ENCODE assay signal across 26 cellular contexts in the genomic region with DNA sequence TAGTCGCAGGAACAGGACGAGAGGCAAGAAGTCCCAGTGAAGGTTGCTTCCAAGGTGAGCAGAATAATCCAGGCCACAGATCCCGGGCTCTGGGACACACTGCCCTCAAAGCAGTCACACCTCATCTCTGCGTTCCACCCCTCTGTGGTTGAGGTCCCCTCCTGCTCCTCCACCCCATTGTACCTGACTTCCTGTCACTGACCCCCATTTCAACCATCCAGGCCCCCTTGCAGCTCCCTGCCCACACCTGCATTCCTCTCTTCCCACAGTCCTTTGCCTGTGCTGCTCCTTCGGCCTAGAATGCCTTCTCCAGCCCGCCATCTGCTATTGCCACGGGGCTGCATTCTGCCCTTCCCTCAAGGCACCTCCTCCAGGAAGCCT.
"Had no signal": no experiment of that assay in that cellular context is flagged by ENCODE, and none has a peak within 500 bp of the region (broad histone marks: within the 10 kb centered on the region; RNA-seq: fewer than 3 reads in every experiment).

No MANE protein-coding gene starts in this region.

- H3K4me3 Mint-ChIP-seq: activated CD4-positive, alpha-beta memory T cell treated with anti-CD3 and anti-CD28 coated beads for 36 hours; activated CD4-positive, alpha-beta T cell treated with anti-CD3 and anti-CD28 coated beads, Interleukin-2, amount 10 ng/mL, durations not matched to agents 24 days and 14 days; activated T-cell treated with anti-CD3 and anti-CD28 coated beads, Interleukin-2, amount 50 U/mL, for 4 hours; activated T-helper 17 cell treated with anti-CD3 and anti-CD28 coated beads, Interleukin-2, amount 50 U/mL, for 72 hours; natural killer cell treated with Interleukin-12 subunit alpha and Interleukin-12 subunit beta and Interleukin-15 and Interleukin-18, amount 100 ng/mL, for 72 hours; stimulated activated effector memory CD8-positive, alpha-beta T cell treated with anti-CD3 and anti-CD28 coated beads, Interleukin-12 subunit alpha, Interleukin-12 subunit beta, amount 100 ng/mL, for 72 hours had no signal

- H3K4me1 Mint-ChIP-seq: activated CD4-positive, alpha-beta T cell treated with anti-CD3 and anti-CD28 coated beads, Interleukin-2, amount 10 ng/mL, durations not matched to agents 24 days and 14 days; activated T-helper 17 cell treated with anti-CD3 and anti-CD28 coated beads, Interleukin-2, amount 50 U/mL, for 72 hours; stimulated activated effector memory CD8-positive, alpha-beta T cell treated with anti-CD3 and anti-CD28 coated beads, Interleukin-12 subunit alpha, Interleukin-12 subunit beta, amount 100 ng/mL, for 72 hours had no signal

- H3K4me3 ChIP-seq: body of pancreas, cardiac muscle cell, colonic mucosa, gastrocnemius medialis, hepatocyte, prostate gland, sigmoid colon, suprapubic skin, tibial artery had no signal

- H3K27me3 ChIP-seq: body of pancreas, colonic mucosa had no signal

- H3K4me1 ChIP-seq: body of pancreas, colonic mucosa, gastrocnemius medialis, prostate gland had no signal

- DNase-seq: activated CD4-positive, alpha-beta memory T cell treated with anti-CD3 and anti-CD28 coated beads for 36 hours; activated CD4-positive, alpha-beta T cell treated with anti-CD3 and anti-CD28 coated beads, Interleukin-2, amount 10 ng/mL, durations not matched to agents 24 days and 14 days; activated CD4-positive, CD25-positive, alpha-beta regulatory T cell treated with anti-CD3 and anti-CD28 coated beads, Interleukin-2, amount 50 U/mL, for 72 hours; activated naive CD4-positive, alpha-beta T cell; activated T-cell treated with anti-CD3 and anti-CD28 coated beads, Interleukin-2, amount 50 U/mL, for 4 hours; aorta; body of pancreas; cerebellar nuclear complex; colonic mucosa; effector memory CD4-positive, alpha-beta T cell; gastrocnemius medialis; sigmoid colon; small intestine; stimulated activated CD4-positive, alpha-beta T cell treated with anti-CD3 and anti-CD28 coated beads, Interleukin-4, amount 100 ng/mL, for 24 hours; WERI-Rb-1 had no signal

- H3K36me3 ChIP-seq: cardiac muscle cell, colonic mucosa, gastrocnemius medialis, neutrophil, prostate gland, sigmoid colon, suprapubic skin, tibial artery had no signal

- FAIRE-seq: small intestine, TTC549 had no signal

- H3K9me3 Mint-ChIP-seq: activated CD4-positive, alpha-beta memory T cell treated with anti-CD3 and anti-CD28 coated beads for 36 hours; activated CD4-positive, alpha-beta T cell treated with anti-CD3 and anti-CD28 coated beads, Interleukin-2, amount 10 ng/mL, durations not matched to agents 24 days and 14 days; activated naive CD4-positive, alpha-beta T cell treated with anti-CD3 and anti-CD28 coated beads, Interleukin-2, amount 50 U/mL, for 72 hours; activated T-cell treated with anti-CD3 and anti-CD28 coated beads, Interleukin-2, amount 50 U/mL, for 4 hours; activated T-helper 17 cell treated with anti-CD3 and anti-CD28 coated beads, Interleukin-2, amount 50 U/mL, for 72 hours; natural killer cell treated with Interleukin-12 subunit alpha and Interleukin-12 subunit beta and Interleukin-15 and Interleukin-18, amount 100 ng/mL, for 72 hours; stimulated activated effector memory CD8-positive, alpha-beta T cell treated with anti-CD3 and anti-CD28 coated beads, Interleukin-12 subunit alpha, Interleukin-12 subunit beta, amount 100 ng/mL, for 72 hours had no signal

- H3K9me3 ChIP-seq: body of pancreas, colonic mucosa, gastrocnemius medialis, neutrophil, prostate gland, sigmoid colon, suprapubic skin, tibial artery had no signal

- H3K27ac Mint-ChIP-seq: activated CD4-positive, alpha-beta memory T cell treated with anti-CD3 and anti-CD28 coated beads for 36 hours; activated CD4-positive, alpha-beta T cell treated with anti-CD3 and anti-CD28 coated beads, Interleukin-2, amount 10 ng/mL, durations not matched to agents 24 days and 14 days; activated naive CD4-positive, alpha-beta T cell treated with anti-CD3 and anti-CD28 coated beads, Interleukin-2, amount 50 U/mL, for 72 hours; activated T-helper 17 cell treated with anti-CD3 and anti-CD28 coated beads, Interleukin-2, amount 50 U/mL, for 72 hours; natural killer cell treated with Interleukin-12 subunit alpha and Interleukin-12 subunit beta and Interleukin-15 and Interleukin-18, amount 100 ng/mL, for 72 hours; stimulated activated effector memory CD8-positive, alpha-beta T cell treated with anti-CD3 and anti-CD28 coated beads, Interleukin-12 subunit alpha, Interleukin-12 subunit beta, amount 100 ng/mL, for 72 hours had no signal

- ATAC-seq: activated naive CD4-positive, alpha-beta T cell treated with anti-CD3 and anti-CD28 coated beads, Interleukin-2, amount 50 U/mL, for 72 hours; activated T-cell treated with anti-CD3 and anti-CD28 coated beads, Interleukin-2, amount 50 U/mL, for 4 hours; activated T-helper 17 cell treated with anti-CD3 and anti-CD28 coated beads, Interleukin-2, amount 50 U/mL, for 72 hours; body of pancreas; gastrocnemius medialis; natural killer cell treated with Interleukin-12 subunit alpha and Interleukin-12 subunit beta and Interleukin-15 and Interleukin-18, amount 100 ng/mL, for 72 hours; stimulated activated effector memory CD8-positive, alpha-beta T cell treated with anti-CD3 and anti-CD28 coated beads, Interleukin-12 subunit alpha, Interleukin-12 subunit beta, amount 100 ng/mL, for 72 hours had no signal

- H3K36me3 Mint-ChIP-seq: activated CD4-positive, alpha-beta memory T cell treated with anti-CD3 and anti-CD28 coated beads for 36 hours; activated naive CD4-positive, alpha-beta T cell treated with anti-CD3 and anti-CD28 coated beads, Interleukin-2, amount 50 U/mL, for 72 hours; natural killer cell treated with Interleukin-12 subunit alpha and Interleukin-12 subunit beta and Interleukin-15 and Interleukin-18, amount 100 ng/mL, for 72 hours; stimulated activated effector memory CD8-positive, alpha-beta T cell treated with anti-CD3 and anti-CD28 coated beads, Interleukin-12 subunit alpha, Interleukin-12 subunit beta, amount 100 ng/mL, for 72 hours had no signal

- H3K27ac ChIP-seq: body of pancreas, cardiac muscle cell, colonic mucosa, gastrocnemius medialis, hepatocyte, neutrophil, prostate gland, sigmoid colon, suprapubic skin, tibial artery, WERI-Rb-1 had no signal
